In genomic region chr7:92589056-92589455, GRCh38 we compare ENCODE assay signal across 9 cellular contexts. TPM values are rescaled to one million over a fixed set of nuclear protein-coding genes. Genes with fewer than 3 reads are reported as not detected.
DNase-seq lines count a peak whose midpoint lies in the region; ATAC-seq and TF ChIP-seq lines count a peak whose summit lies in the region.
"Had no signal": no experiment of that assay in that cellular context is flagged by ENCODE, and none has a peak within 500 bp of the region (broad histone marks: within the 10 kb centered on the region; RNA-seq: fewer than 3 reads in every experiment).

No MANE protein-coding gene starts in this region.

- H3K4me1 ChIP-seq in A673 (ENCODE audit: insufficient read depth, low read length, poor library complexity, severe bottlenecking) (peaks cover 19% of the 10 kb centered on the region), muscle layer of colon (ENCODE audit: insufficient read depth, low read length) (peaks cover 32% of the 10 kb centered on the region)

- H3K27ac ChIP-seq in A673 (ENCODE audit: low read depth, low read length, poor library complexity, severe bottlenecking), result peak overlapping the region; percentile 93
- H3K27ac ChIP-seq in muscle layer of colon (ENCODE audit: low read depth, low read length), result peak overlapping the region; percentile 93

- H3K9ac ChIP-seq in muscle layer of colon (ENCODE audit: low read length), result peak overlapping the region; percentile 81

- H3K9me3 ChIP-seq in A673 (ENCODE audit: low read depth, low read length, poor library complexity, severe bottlenecking) (no peaks in the 10 kb centered on the region), muscle layer of colon (ENCODE audit: low read length) (no peaks in the 10 kb centered on the region)

- H3K27me3 ChIP-seq in A673 (replicated peaks; ENCODE audit: insufficient read depth, low read depth, low read length, poor library complexity), result no peaks in the 10 kb centered on the region
- no peaks in the 10 kb centered on the region for H3K27me3 ChIP-seq in muscle layer of colon (ENCODE audit: control insufficient read depth in 1 of 2, insufficient read depth in 2 of 2, low read length in 2 of 2)

- CTCF ChIA-PET in A673 (lab: Charles Lee), result no interaction called here

- TSS peak; percentile 40 for BruUV-seq in A673 (replicated peaks; lab: Mats Ljungman, UMichigan)

- H3K4me3 ChIP-seq in A673 (ENCODE audit: low read depth, low read length, poor library complexity, severe bottlenecking) (peak overlapping the region; percentile 96), cardiac fibroblast (replicated peaks in 1 of 2; ENCODE audit: low read depth in 2 of 2, low read length in 2 of 2) (peak overlapping the region; percentile 87 to 94), muscle layer of colon (ENCODE audit: low read depth in 1 of 2, low read length in 2 of 2) (peak overlapping the region; percentile 92 to 96)
- peak overlapping the region; percentile 76 for H3K4me3 ChIP-seq in Jurkat, Clone E6-1 (ENCODE audit: low read length)

- ATAC-seq in HG03354 (IDR thresholded peaks at IDR 0.05; ENCODE audit: poor library complexity, severe bottlenecking, unreplicated experiment), result no peak

- DNase-seq in A673 (ENCODE audit: low spot score) (no peak), cardiac fibroblast (ENCODE audit: low read depth in 2 of 2) (peak in 1 of 2 donors; percentile 4), COR-L47 (lab: John Stamatoyannopoulos, UW) (no peak), AG20443 (ENCODE audit: low spot score) (no peak), NCI-H82 treated with DMSO at 0.1 percent for 48 hours (lab: John Stamatoyannopoulos, UW; ENCODE audit: unreplicated experiment) (no peak)
- no peak for DNase-seq in Jurkat, Clone E6-1 (ENCODE audit: low read depth, low spot score)
- DNase-seq: NCI-H1930 had no signal

- POLR2A ChIA-PET in A673 (lab: Charles Lee; ENCODE audit: low non-redundant PET), result interaction anchor here (0.8 kb wide), 1 partner anchor 34 kb away, joined by 3 read pairs; no protein-coding TSS in a partner anchor

- no peak for TF ChIP-seq CTCF in A673 (conservative IDR thresholded peaks at IDR 0.05; ENCODE audit: low read depth, low read length)
- TF ChIP-seq CTCF in cardiac fibroblast (IDR thresholded peaks at IDR 0.05; ENCODE audit: low read depth, low read length), result no peak

- intact Hi-C loops in A673 (cut with micrococcal nuclease; ENCODE audit: unreplicated experiment), result no loop called here

- H3K36me3 ChIP-seq in A673 (ENCODE audit: insufficient read depth, low read length, poor library complexity, severe bottlenecking) (no peaks in the 10 kb centered on the region), muscle layer of colon (ENCODE audit: insufficient read depth, low read length) (no peaks in the 10 kb centered on the region)

RNA-seq across cellular contexts. Expression of gene FAM133B, which starts 1.1 kb away (rescaled TPM):
- 32.7 and 39.7 TPM in 2 replicates for total RNA-seq in A673 (2021)
- polyA plus RNA-seq in Jurkat, Clone E6-1 (2012; ENCODE audit: insufficient read depth, insufficient read length), result 35.6 TPM
